19 cellular contexts compared by ENCODE assay signal in genomic region chr9:95193067-95193466, GRCh38.
DNase-seq lines count a peak whose midpoint lies in the region; ATAC-seq and TF ChIP-seq lines count a peak whose summit lies in the region.
"Had no signal": no experiment of that assay in that cellular context is flagged by ENCODE, and none has a peak within 500 bp of the region (broad histone marks: within the 10 kb centered on the region; RNA-seq: fewer than 3 reads in every experiment).

No MANE protein-coding gene starts in this region.

- H3K79me2 ChIP-seq in neural progenitor cell (ENCODE audit: low read depth), result no peaks in the 10 kb centered on the region
- H3K79me2 ChIP-seq: parathyroid adenoma had no signal

- no peaks in the 10 kb centered on the region for H3K36me3 ChIP-seq in neural progenitor cell
- H3K36me3 ChIP-seq in aorta (ENCODE audit: control insufficient read depth in 1 of 2, insufficient read depth in 2 of 2, low read length in 1 of 2), result no peaks in the 10 kb centered on the region
- H3K36me3 ChIP-seq: cardiac muscle cell, thyroid gland had no signal

- H3K4me1 Mint-ChIP-seq in chondrocyte (ENCODE audit: low read depth) (peaks cover 61% of the 10 kb centered on the region), neural progenitor cell (peaks cover 21% of the 10 kb centered on the region)

- H3K4me2 ChIP-seq in neural progenitor cell, result no peak overlapping the region
- H3K4me2 ChIP-seq: smooth muscle cell had no signal

- H3K4me3 Mint-ChIP-seq in chondrocyte (ENCODE audit: unreplicated experiment) (no peak overlapping the region), neural progenitor cell (no peak overlapping the region)
- H3K4me3 Mint-ChIP-seq: activated T-cell treated with anti-CD3 and anti-CD28 coated beads, Interleukin-2, amount 50 U/mL, for 4 hours had no signal

- H3K9me3 Mint-ChIP-seq in chondrocyte (ENCODE audit: low read depth) (no peaks in the 10 kb centered on the region), neural progenitor cell (no peaks in the 10 kb centered on the region)
- H3K9me3 Mint-ChIP-seq: activated T-cell treated with anti-CD3 and anti-CD28 coated beads, Interleukin-2, amount 50 U/mL, for 4 hours had no signal

- H3K27ac Mint-ChIP-seq in chondrocyte (ENCODE audit: unreplicated experiment) (no peak overlapping the region), neural progenitor cell (no peak overlapping the region)
- H3K27ac Mint-ChIP-seq: activated naive CD4-positive, alpha-beta T cell treated with anti-CD3 and anti-CD28 coated beads, Interleukin-2, amount 50 U/mL, for 72 hours had no signal

- H3K27me3 ChIP-seq in neural progenitor cell (no peaks in the 10 kb centered on the region), aorta (ENCODE audit: control insufficient read depth in 1 of 2, insufficient read depth in 2 of 2, low read length in 1 of 2) (no peaks in the 10 kb centered on the region)
- H3K27me3 ChIP-seq: cardiac muscle cell, thyroid gland had no signal

- no peak overlapping the region for H3K9ac ChIP-seq in neural progenitor cell
- H3K9ac ChIP-seq: parathyroid adenoma had no signal

- H2AFZ ChIP-seq in neural progenitor cell (replicated peaks), result no peak overlapping the region
- H2AFZ ChIP-seq: parathyroid adenoma had no signal

- no peaks in the 10 kb centered on the region for H4K20me1 ChIP-seq in neural progenitor cell (ENCODE audit: low read depth)

- H3K27me3 Mint-ChIP-seq in chondrocyte (ENCODE audit: low read depth) (no peaks in the 10 kb centered on the region), neural progenitor cell (ENCODE audit: insufficient read depth, low read depth) (no peaks in the 10 kb centered on the region)

- no peaks in the 10 kb centered on the region for H3K4me1 ChIP-seq in neural progenitor cell
- H3K4me1 ChIP-seq in aorta (ENCODE audit: control insufficient read depth in 1 of 2, insufficient read depth in 2 of 2, low read length in 2 of 2), result peaks cover 7 to 16% of the 10 kb centered on the region in 2 donors

- intact Hi-C loops in aorta (cut with DNase I), result no loop called here

- no peaks in the 10 kb centered on the region for H3K9me3 ChIP-seq in neural progenitor cell (ENCODE audit: low read depth)
- no peaks in the 10 kb centered on the region for H3K9me3 ChIP-seq in aorta (ENCODE audit: control insufficient read depth, low read length)
- H3K9me3 ChIP-seq: thyroid gland had no signal

- 91 to 92% methylated on average over 8 of the region's 8 CpGs for WGBS in aorta, 2 donors

- no peaks in the 10 kb centered on the region for H3F3A ChIP-seq in neural progenitor cell (ENCODE audit: low read depth)

- H3K27ac ChIP-seq in neural progenitor cell (no peak overlapping the region), aorta (ENCODE audit: low read depth in 1 of 2, low read length in 2 of 2) (no peak overlapping the region)
- H3K27ac ChIP-seq: cardiac muscle cell, parathyroid adenoma, thyroid gland had no signal

- DNase-seq in NAMALWA (ENCODE audit: low spot score) (peak; percentile 4), chondrocyte (ENCODE audit: low spot score) (no peak), neural progenitor cell (ENCODE audit: low spot score) (peak; percentile 56), DMS114 treated with DMSO at 0.1 percent for 48 hours (lab: John Stamatoyannopoulos, UW; ENCODE audit: unreplicated experiment) (no peak), aorta (no peak)
- DNase-seq: activated CD4-positive, alpha-beta T cell treated with anti-CD3 and anti-CD28 coated beads, Interleukin-2, amount 50 U/mL, for 48 hours; activated T-cell treated with anti-CD3 and anti-CD28 coated beads, Interleukin-2, amount 50 U/mL, for 4 hours; DMS79 treated with DMSO at 0.1 percent for 48 hours; KG1; left ventricle myocardium superior; NCI-H1694; NCI-H446; thyroid gland had no signal

- TF ChIP-seq CTCF in GM12873 (IDR thresholded peaks at IDR 0.05; ENCODE audit: insufficient read depth, low read depth, low read length, missing control alignments), result peak; percentile 28
- peak; percentile 46 for TF ChIP-seq CTCF in chondrocyte (IDR thresholded peaks at IDR 0.05)
- peak; percentile 72 for TF ChIP-seq CTCF in neural progenitor cell (IDR thresholded peaks at IDR 0.05)

- H3K36me3 Mint-ChIP-seq in chondrocyte (ENCODE audit: low read depth) (no peaks in the 10 kb centered on the region), neural progenitor cell (peaks cover 9% of the 10 kb centered on the region)

- no peak overlapping the region for H3K4me3 ChIP-seq in neural progenitor cell
- H3K4me3 ChIP-seq in aorta (ENCODE audit: low read length in 2 of 2), result no peak overlapping the region
- H3K4me3 ChIP-seq: cardiac muscle cell, smooth muscle cell, thyroid gland had no signal

- ATAC-seq in aorta (ENCODE audit: low FRiP score) (no peak), GM21447 (IDR thresholded peaks at IDR 0.05; ENCODE audit: unreplicated experiment) (no peak)
- ATAC-seq: activated naive CD4-positive, alpha-beta T cell treated with anti-CD3 and anti-CD28 coated beads, Interleukin-2, amount 50 U/mL, for 72 hours; activated T-cell treated with anti-CD3 and anti-CD28 coated beads, Interleukin-2, amount 50 U/mL, for 4 hours; left ventricle myocardium superior had no signal

Comparison
In these comparisons a context has a peak if more than half of its experiments do, and no peak if none do; other contexts are left out.
1. DNase-seq: peak in NAMALWA (single experiment) and neural progenitor cell (single experiment); none in chondrocyte (single experiment), DMS114 treated with DMSO at 0.1 percent for 48 hours (single experiment) and aorta (0 of 2).
2. Peak in every context shown above with its lines, with median percentiles within 50 percentile points of each other: CTCF ChIP-seq.